ENCODE assay signal across 14 cellular contexts in the genomic region with DNA sequence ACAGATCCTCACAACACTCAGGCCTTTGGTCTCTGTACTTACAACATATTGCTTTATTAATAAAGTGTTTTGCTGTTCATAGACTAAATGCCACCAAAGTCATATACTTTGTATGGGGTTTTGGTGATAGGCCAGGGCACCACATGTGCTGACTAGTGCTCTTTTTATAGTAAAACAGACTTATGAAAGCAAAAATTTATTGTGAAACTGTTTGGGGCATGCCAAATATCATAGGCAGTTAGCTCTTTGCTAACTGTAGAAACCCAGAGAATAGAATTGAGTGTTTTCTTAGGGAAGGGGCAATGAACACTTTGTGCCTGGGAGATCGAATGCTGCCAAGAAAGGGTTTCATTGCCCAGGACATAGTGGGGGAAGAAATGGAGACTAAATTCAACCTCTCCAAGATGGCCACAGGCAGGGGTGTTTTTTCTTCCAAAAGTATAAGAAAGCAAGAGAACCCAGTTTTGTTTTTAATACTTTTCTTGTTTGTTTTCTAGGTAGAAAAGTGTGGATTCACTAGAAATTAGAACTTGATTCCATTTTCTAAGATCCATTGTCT.
DNase-seq lines count a peak whose midpoint lies in the region; ATAC-seq and TF ChIP-seq lines count a peak whose summit lies in the region.
"Had no signal": no experiment of that assay in that cellular context is flagged by ENCODE, and none has a peak within 500 bp of the region (broad histone marks: within the 10 kb centered on the region; RNA-seq: fewer than 3 reads in every experiment).

No MANE protein-coding gene starts in this region.

- peak overlapping the region; percentile 3 for H3K27ac ChIP-seq in neutrophil

- H3K4me1 ChIP-seq in neutrophil (ENCODE audit: control insufficient read depth in 1 of 2, insufficient read depth in 1 of 2, low read depth in 1 of 2, low read length in 1 of 2), result no peaks in the 10 kb centered on the region

- H3K27me3 ChIP-seq in neutrophil, result no peaks in the 10 kb centered on the region

- ATAC-seq in GM18907 (IDR thresholded peaks at IDR 0.05; ENCODE audit: unreplicated experiment) (peak; percentile 42), HG02588 (IDR thresholded peaks at IDR 0.05; ENCODE audit: unreplicated experiment) (peak; percentile 46), HG03439 (IDR thresholded peaks at IDR 0.05; ENCODE audit: unreplicated experiment) (peak; percentile 52)

- peaks cover 81% of the 10 kb centered on the region for H3K36me3 ChIP-seq in neutrophil

- H3K9me3 ChIP-seq in neutrophil, result no peaks in the 10 kb centered on the region

- DNase-seq in medulla oblongata (ENCODE audit: extremely low spot score) (no peak), A172 (ENCODE audit: low spot score) (no peak), SIG-M5 (lab: John Stamatoyannopoulos, UW) (no peak), HK-2 (ENCODE audit: unreplicated experiment) (no peak)
- DNase-seq: activated CD4-positive, alpha-beta T cell treated with anti-CD3 and anti-CD28 coated beads for 48 hours; erythroblast; H7; left cardiac atrium; NCI-H1092; posterior cingulate gyrus had no signal

- H3K4me3 ChIP-seq in neutrophil (ENCODE audit: low read depth in 1 of 2, low read length in 1 of 2), result no peak overlapping the region

- TF ChIP-seq CTCF in neutrophil (IDR thresholded peaks at IDR 0.05), result no peak
